1 cellular context compared by ENCODE assay signal in genomic region chr7:103787041-103787440, GRCh38.
A peak's percentile ranks its signal among the peaks of the same experiment; 100 is the strongest.
DNase-seq lines count a peak whose midpoint lies in the region; ATAC-seq, FAIRE-seq and TF ChIP-seq lines count a peak whose summit lies in the region.
"Not testable (repeated sequence)": the region's sequence is repeated elsewhere in the genome, so short reads cannot be mapped to it uniquely, and the experiment has no call there.

No MANE protein-coding gene starts in this region.

- H3K9me3 ChIP-seq in HepG2 (ENCODE audit: low read length), result not testable (repeated sequence)

- H3K4me2 ChIP-seq in HepG2 (ENCODE audit: low read depth, low read length), result not testable (repeated sequence)

- ATAC-seq in HepG2, result not testable (repeated sequence)

- not testable (repeated sequence) for TF ChIP-seq POLR2A in HepG2 (IDR thresholded peaks at IDR 0.05; ENCODE audit: insufficient read depth in 1 of 2, low read depth in 2 of 2, low read length in 2 of 2)

- 46% methylated on average over 1 of the region's 1 CpG for WGBS in HepG2 (ENCODE audit: low lambda C conversion rate)

- POLR2A ChIA-PET in HepG2 (lab: Yijun Ruan, JAX), result not testable (repeated sequence)

- H2AFZ ChIP-seq in HepG2 (ENCODE audit: low read length), result not testable (repeated sequence)

- H3K27ac ChIP-seq in HepG2 (ENCODE audit: extremely low read length, insufficient read depth, low read length), result not testable (repeated sequence)

- H3K4me3 ChIP-seq in HepG2 (replicated peaks in 1 of 3; ENCODE audit: insufficient read depth in 1 of 3, low read depth in 2 of 3, low read length in 3 of 3), result not testable (repeated sequence)

- intact Hi-C loops in HepG2 (cut with micrococcal nuclease; ENCODE audit: unreplicated experiment), result not testable (repeated sequence)

- TF ChIP-seq EP300 in HepG2 (IDR thresholded peaks at IDR 0.05; ENCODE audit: low read depth in 2 of 2, low read length in 2 of 2); HepG2 (CRISPR knock-in tag; IDR thresholded peaks at IDR 0.05; ENCODE audit: borderline replicate concordance): not testable (repeated sequence)

- not testable (repeated sequence) for TF ChIP-seq RAD21 in HepG2 (CRISPR knock-in tag; IDR thresholded peaks at IDR 0.05)

- not testable (repeated sequence) for FAIRE-seq in HepG2 (lab: Jason Lieb, UNC)

- not testable (repeated sequence) for BruUV-seq in HepG2 (replicated peaks; lab: Mats Ljungman, UMichigan)

- not testable (repeated sequence) for DNase-seq in HepG2 (ENCODE audit: low spot score)

- CTCF ChIA-PET in HepG2 (lab: Yijun Ruan, JAX; ENCODE audit: low intra/inter-chr PET ratio, low total read pairs), result not testable (repeated sequence)

- not testable (repeated sequence) for H3K27me3 ChIP-seq in HepG2 (ENCODE audit: control insufficient read depth in 1 of 2, insufficient read depth in 2 of 2, low read length in 2 of 2)

- in situ Hi-C loops in HepG2 (cut with HindIII; ENCODE audit: extremely low pct_ligation_motif_present, low pct_unique_long_range_greater_than_20kb), result not testable (repeated sequence)

- not testable (repeated sequence) for H3K36me3 ChIP-seq in HepG2 (replicated peaks in 1 of 2; ENCODE audit: control insufficient read depth in 1 of 2, insufficient read depth in 2 of 2, low read length in 2 of 2)

- H3K79me2 ChIP-seq in HepG2 (ENCODE audit: insufficient read depth, low read length), result not testable (repeated sequence)

- 0 out of 2 replicates have a peak, but pooled peaks cover 10% of the 10 kb centered on the region for H3K4me1 ChIP-seq in HepG2 (ENCODE audit: insufficient read depth, low read length)

- not testable (repeated sequence) for H4K20me1 ChIP-seq in HepG2 (ENCODE audit: insufficient read depth, low read length)

- TF ChIP-seq CTCF in HepG2 (CRISPR knock-in tag; IDR thresholded peaks at IDR 0.05), result not testable (repeated sequence)

- not testable (repeated sequence) for H3K9ac ChIP-seq in HepG2 (ENCODE audit: insufficient read depth, low read depth, low read length)

TF ChIP-seq in HepG2, 621 proteins besides CTCF, POLR2A, EP300 and RAD21:
- peak; percentile 91; the same call in 1 of the 2 replicates for TF ChIP-seq ZFP90 (CRISPR knock-in tag; IDR thresholded peaks at IDR 0.05; ENCODE audit: borderline replicate concordance)
